Comparison of ENCODE assay signal across 23 cellular contexts in genomic region chr10:65231148-65231547, GRCh38.
"Had no signal": no experiment of that assay in that cellular context is flagged by ENCODE, and none has a peak within 500 bp of the region (broad histone marks: within the 10 kb centered on the region; RNA-seq: fewer than 3 reads in every experiment).

No MANE protein-coding gene starts in this region.

- H3K4me1 ChIP-seq: adrenal gland, body of pancreas, prostate gland, uterus had no signal

- H3K27me3 ChIP-seq: adrenal gland, body of pancreas, ovary had no signal

- H3K36me3 Mint-ChIP-seq: activated naive CD8-positive, alpha-beta T cell treated with anti-CD3 and anti-CD28 coated beads for 36 hours; natural killer cell; type B pancreatic cell had no signal

- DNase-seq: activated CD4-positive, alpha-beta T cell treated with anti-CD3 and anti-CD28 coated beads for 4 hours; activated CD4-positive, alpha-beta T cell treated with anti-CD3 and anti-CD28 coated beads, Interleukin-2, amount 50 U/mL, for 48 hours; activated CD8-positive, alpha-beta memory T cell treated with anti-CD3 and anti-CD28 coated beads for 24 hours; activated effector memory CD4-positive, alpha-beta T cell treated with Interleukin-2 at 50 U/mL for 16 hours; activated naive CD4-positive, alpha-beta T cell treated with anti-CD3 and anti-CD28 coated beads for 36 hours; activated naive CD8-positive, alpha-beta T cell treated with anti-CD3 and anti-CD28 coated beads for 36 hours; adrenal gland; aorta; body of pancreas; effector CD8-positive, alpha-beta T cell; foreskin fibroblast; head of caudate nucleus; hippocampal formation; natural killer cell; ovary; stimulated activated CD4-positive, alpha-beta T cell treated with anti-CD3 and anti-CD28 coated beads, Interleukin-4, amount 100 ng/mL, for 1 hour; stimulated activated naive CD8-positive, alpha-beta T cell treated with anti-CD3 and anti-CD28 coated beads, Interleukin-15, Interleukin-2, amounts not matched to agents 100 U/mL and 50 U/mL, for 24 hours; T-helper 1 cell; uterus had no signal

- H3K9me3 ChIP-seq: adrenal gland, body of pancreas, ovary, prostate gland, thoracic aorta, uterus had no signal

- H3K9me3 Mint-ChIP-seq: activated naive CD8-positive, alpha-beta T cell treated with anti-CD3 and anti-CD28 coated beads for 36 hours had no signal

- H3K4me3 Mint-ChIP-seq: activated naive CD4-positive, alpha-beta T cell treated with anti-CD3 and anti-CD28 coated beads for 36 hours; activated naive CD8-positive, alpha-beta T cell treated with anti-CD3 and anti-CD28 coated beads for 36 hours; natural killer cell; T-helper 2 cell treated with Interferon-gamma antibody and Interleukin-4, amounts not matched to agents 5 μg/mL and 100 μg/mL, for 36 hours; type B pancreatic cell had no signal

- H3K4me1 Mint-ChIP-seq: activated naive CD8-positive, alpha-beta T cell treated with anti-CD3 and anti-CD28 coated beads for 36 hours; natural killer cell had no signal

- H3K27me3 Mint-ChIP-seq: activated naive CD8-positive, alpha-beta T cell treated with anti-CD3 and anti-CD28 coated beads for 36 hours had no signal

- H3K27ac Mint-ChIP-seq: activated naive CD4-positive, alpha-beta T cell treated with anti-CD3 and anti-CD28 coated beads for 36 hours; activated naive CD8-positive, alpha-beta T cell treated with anti-CD3 and anti-CD28 coated beads for 36 hours; natural killer cell; T-helper 2 cell treated with Interferon-gamma antibody and Interleukin-4, amounts not matched to agents 5 μg/mL and 100 μg/mL, for 36 hours; type B pancreatic cell had no signal

- H3K27ac ChIP-seq: adrenal gland, body of pancreas, ovary, prostate gland, thoracic aorta, uterus had no signal

- H3K36me3 ChIP-seq: adrenal gland, ovary, prostate gland, thoracic aorta, uterus had no signal

- H3K4me3 ChIP-seq: adrenal gland, body of pancreas, ovary, prostate gland, thoracic aorta, uterus had no signal

- ATAC-seq: body of pancreas; natural killer cell; stimulated activated naive CD8-positive, alpha-beta T cell treated with anti-CD3 and anti-CD28 coated beads, Interleukin-15, Interleukin-2, amounts not matched to agents 100 U/mL and 50 U/mL, for 24 hours had no signal
